ENCODE assay signal across 20 cellular contexts in the genomic region with DNA sequence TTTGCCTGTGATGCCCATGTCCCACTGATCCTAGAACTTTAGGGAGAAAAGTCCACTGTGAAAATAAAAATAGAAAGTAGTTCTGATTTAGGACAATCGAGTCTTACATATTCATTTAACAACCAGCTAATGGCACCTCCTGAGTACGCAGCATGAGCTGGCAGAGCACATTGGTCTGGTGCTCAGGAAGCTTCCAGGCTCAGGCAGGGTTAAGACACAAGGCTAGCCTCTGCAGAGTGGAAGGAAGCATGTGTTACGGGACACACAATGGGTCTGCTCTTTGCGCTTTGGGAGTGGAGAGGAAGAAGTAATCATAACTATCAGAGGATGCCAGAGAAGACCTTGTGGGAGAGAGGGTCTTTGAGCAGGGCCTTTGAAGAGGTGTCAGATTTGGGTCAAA. TPM values are rescaled to one million over a fixed set of nuclear protein-coding genes. Genes with fewer than 3 reads are reported as not detected.
A peak's percentile ranks its signal among the peaks of the same experiment; 100 is the strongest.
DNase-seq lines count a peak whose midpoint lies in the region; ATAC-seq, FAIRE-seq and TF ChIP-seq lines count a peak whose summit lies in the region.
"Had no signal": no experiment of that assay in that cellular context is flagged by ENCODE, and none has a peak within 500 bp of the region (broad histone marks: within the 10 kb centered on the region; RNA-seq: fewer than 3 reads in every experiment).

No MANE protein-coding gene starts in this region.

- H3K23me2 ChIP-seq in H1 (ENCODE audit: low read depth, low read length), result no peaks in the 10 kb centered on the region

- H3K4me3 Mint-ChIP-seq in natural killer cell treated with Interleukin-12 subunit alpha and Interleukin-12 subunit beta and Interleukin-15 and Interleukin-18, amount 100 ng/mL, for 72 hours, result no peak overlapping the region
- no peak overlapping the region for H3K4me3 Mint-ChIP-seq in natural killer cell
- H3K4me3 Mint-ChIP-seq in neural progenitor cell, result no peak overlapping the region
- H3K4me3 Mint-ChIP-seq in CD4-positive, alpha-beta memory T cell, result no peak overlapping the region
- H3K4me3 Mint-ChIP-seq: B cell, CD14-positive monocyte had no signal

- TF ChIP-seq CTCF in natural killer cell (IDR thresholded peaks at IDR 0.05), result no peak
- no peak for TF ChIP-seq CTCF in H1 (IDR thresholded peaks at IDR 0.05; ENCODE audit: control extremely low read depth in 1 of 3, insufficient read depth in 1 of 3, low read depth in 1 of 3, low read length in 3 of 3)
- no peak for TF ChIP-seq CTCF in neural progenitor cell (IDR thresholded peaks at IDR 0.05)

- H3K9me3 ChIP-seq in H1 (ENCODE audit: insufficient read depth in 2 of 2, low read depth in 1 of 2, low read length in 1 of 2) (no peaks in the 10 kb centered on the region), neural progenitor cell (ENCODE audit: low read depth) (no peaks in the 10 kb centered on the region)
- no peaks in the 10 kb centered on the region for H3K9me3 ChIP-seq in CD4-positive, alpha-beta memory T cell (ENCODE audit: control insufficient read depth in 1 of 2, low read length in 2 of 2)
- H3K9me3 ChIP-seq: A549, HAP-1, MG63 had no signal

- no peak overlapping the region for H3K18ac ChIP-seq in H1 (ENCODE audit: extremely low read depth, low read length)

- H3K4me1 Mint-ChIP-seq in natural killer cell treated with Interleukin-12 subunit alpha and Interleukin-12 subunit beta and Interleukin-15 and Interleukin-18, amount 100 ng/mL, for 72 hours (ENCODE audit: low read depth in 2 of 2), result no peaks in the 10 kb centered on the region
- H3K4me1 Mint-ChIP-seq in natural killer cell (no peaks in the 10 kb centered on the region), neural progenitor cell (peaks cover 59% of the 10 kb centered on the region)
- H3K4me1 Mint-ChIP-seq in CD4-positive, alpha-beta memory T cell, result no peaks in the 10 kb centered on the region

- 93% methylated on average over 4 of the region's 4 CpGs; no CpG with 5 or more reads in 1 of the 2 experiments for WGBS in H1 (ENCODE audit: extremely low coverage in 1 of 2, insufficient coverage in 1 of 2, insufficient read length in 1 of 2, insufficient replicate concordance in 2 of 2, low coverage in 1 of 2, low lambda C conversion rate in 2 of 2, missing lambda C conversion rate in 1 of 2), 2 experiments

- no peak for FAIRE-seq in H1 (lab: Jason Lieb, UNC)
- FAIRE-seq: A549 had no signal

- no peaks in the 10 kb centered on the region for H3K9me3 Mint-ChIP-seq in natural killer cell treated with Interleukin-12 subunit alpha and Interleukin-12 subunit beta and Interleukin-15 and Interleukin-18, amount 100 ng/mL, for 72 hours
- H3K9me3 Mint-ChIP-seq in natural killer cell (no peaks in the 10 kb centered on the region), neural progenitor cell (no peaks in the 10 kb centered on the region)
- no peaks in the 10 kb centered on the region for H3K9me3 Mint-ChIP-seq in CD4-positive, alpha-beta memory T cell
- H3K9me3 Mint-ChIP-seq: CD14-positive monocyte had no signal

- no peak overlapping the region for H2BK120ac ChIP-seq in H1 (replicated peaks; ENCODE audit: low read depth, low read length)

- H2AK5ac ChIP-seq in H1 (ENCODE audit: low read depth, low read length), result no peak overlapping the region

- no peak overlapping the region for H4K5ac ChIP-seq in H1 (ENCODE audit: insufficient read length, low read depth, low read length)

- CTCF ChIA-PET in H1 (lab: Charles Lee; ENCODE audit: partially characterized antibody), result interaction anchor here (1.2 to 16.3 kb wide), 5 partner anchors 11 to 164 kb away, joined by 5 to 207 read pairs (median 6); no protein-coding TSS in a partner anchor
- CTCF ChIA-PET in CD4-positive, alpha-beta memory T cell (lab: Charles Lee; ENCODE audit: partially characterized antibody), result interaction anchor here (1.3 kb wide), 1 partner anchor 124 kb away, joined by 3 read pairs; no protein-coding TSS in a partner anchor

- H3K27me3 ChIP-seq in H1 (replicated peaks in 1 of 4; ENCODE audit: control insufficient read depth in 3 of 4, extremely low read depth in 1 of 4, insufficient read depth in 3 of 4, low read length in 3 of 4), result 0 out of 7 replicates have a peak, but pooled peaks cover 0 to 2% (median 0%) of the 10 kb centered on the region in 4 experiments
- no peaks in the 10 kb centered on the region for H3K27me3 ChIP-seq in neural progenitor cell
- H3K27me3 ChIP-seq in CD4-positive, alpha-beta memory T cell (ENCODE audit: insufficient read depth, low read length), result peaks cover 4% of the 10 kb centered on the region
- H3K27me3 ChIP-seq: MG63 had no signal

- H3K27ac ChIP-seq in H1 (ENCODE audit: low read depth, low read length) (no peak overlapping the region), neural progenitor cell (peak overlapping the region; percentile 27)
- no peak overlapping the region for H3K27ac ChIP-seq in CD4-positive, alpha-beta memory T cell (ENCODE audit: low read depth, low read length)
- H3K27ac ChIP-seq: A549, PC-9 had no signal

- intact Hi-C loops in natural killer cell (cut with micrococcal nuclease), result no loop called here
- intact Hi-C loops in CD4-positive, alpha-beta memory T cell (cut with micrococcal nuclease), result no loop called here

- no peak overlapping the region for H3K14ac ChIP-seq in H1 (ENCODE audit: insufficient read length)

- peak overlapping the region; percentile 32; the same call in 1 of the 2 replicates for H2BK5ac ChIP-seq in H1 (ENCODE audit: low read depth, low read length)

- peaks cover 25 to 28% of the 10 kb centered on the region in 2 donors for H3K27me3 Mint-ChIP-seq in natural killer cell treated with Interleukin-12 subunit alpha and Interleukin-12 subunit beta and Interleukin-15 and Interleukin-18, amount 100 ng/mL, for 72 hours
- peaks cover 19 to 48% of the 10 kb centered on the region in 2 donors for H3K27me3 Mint-ChIP-seq in natural killer cell (ENCODE audit: low read depth in 2 of 2)
- peaks cover 6% of the 10 kb centered on the region for H3K27me3 Mint-ChIP-seq in neural progenitor cell (ENCODE audit: insufficient read depth, low read depth)
- H3K27me3 Mint-ChIP-seq in CD4-positive, alpha-beta memory T cell, result peaks cover 11 to 16% of the 10 kb centered on the region in 2 donors

- peak overlapping the region; percentile 93; the same call in 1 of the 2 replicates for H2BK12ac ChIP-seq in H1 (ENCODE audit: low read depth, low read length)

- H3K4me3 ChIP-seq in H1 (ENCODE audit: extremely low read depth in 1 of 4, insufficient read depth in 2 of 4, low read depth in 3 of 4, low read length in 4 of 4) (no peak overlapping the region), neural progenitor cell (no peak overlapping the region)
- no peak overlapping the region for H3K4me3 ChIP-seq in CD4-positive, alpha-beta memory T cell (ENCODE audit: low read length in 2 of 2)
- H3K4me3 ChIP-seq: A549, HAP-1, K562, MG63, PC-9 had no signal

- no peaks in the 10 kb centered on the region for H3K79me1 ChIP-seq in H1 (ENCODE audit: low read depth, low read length)

- TF ChIP-seq EP300 in H1 (IDR thresholded peaks at IDR 0.05; ENCODE audit: borderline replicate concordance in 1 of 2, low read depth in 2 of 2, low read length in 2 of 2), result no peak

- H3K27ac Mint-ChIP-seq in natural killer cell treated with Interleukin-12 subunit alpha and Interleukin-12 subunit beta and Interleukin-15 and Interleukin-18, amount 100 ng/mL, for 72 hours, result no peak overlapping the region
- H3K27ac Mint-ChIP-seq in natural killer cell (no peak overlapping the region), neural progenitor cell (peak overlapping the region; percentile 30)
- H3K27ac Mint-ChIP-seq in CD4-positive, alpha-beta memory T cell, result no peak overlapping the region
- H3K27ac Mint-ChIP-seq: B cell had no signal

- no peak overlapping the region for H3K9ac ChIP-seq in H1 (replicated peaks in 1 of 4; ENCODE audit: extremely low read depth in 1 of 4, low read depth in 3 of 4, low read length in 3 of 4)
- H3K9ac ChIP-seq in neural progenitor cell, result no peak overlapping the region

- TF ChIP-seq RAD21 in H1 (IDR thresholded peaks at IDR 0.05 in 1 of 2, conservative IDR thresholded peaks at IDR 0.05 in 1 of 2; ENCODE audit: low read depth in 2 of 2, low read length in 2 of 2), result no peak

- no peak overlapping the region for H4K8ac ChIP-seq in H1 (ENCODE audit: extremely low read depth, insufficient read depth, low read length)

- no peak overlapping the region for H3K23ac ChIP-seq in H1 (ENCODE audit: insufficient read length)

- no peak for ATAC-seq in natural killer cell treated with Interleukin-12 subunit alpha and Interleukin-12 subunit beta and Interleukin-15 and Interleukin-18, amount 100 ng/mL, for 72 hours
- ATAC-seq in natural killer cell, result no peak
- ATAC-seq in GM21825 (IDR thresholded peaks at IDR 0.05; ENCODE audit: unreplicated experiment), result no peak
- ATAC-seq: A549, K562 had no signal

- no peaks in the 10 kb centered on the region for H3K36me3 ChIP-seq in H1 (ENCODE audit: control insufficient read depth in 2 of 4, insufficient read depth in 4 of 4, low read length in 3 of 4)
- H3K36me3 ChIP-seq in neural progenitor cell, result no peaks in the 10 kb centered on the region
- H3K36me3 ChIP-seq in CD4-positive, alpha-beta memory T cell (ENCODE audit: insufficient read depth, low read length), result no peaks in the 10 kb centered on the region
- H3K36me3 ChIP-seq: HAP-1, MG63 had no signal

- H2BK20ac ChIP-seq in H1 (ENCODE audit: low read length), result peak overlapping the region; percentile 86; the same call in 1 of the 2 replicates

- no peak overlapping the region for H3K4ac ChIP-seq in H1 (replicated peaks; ENCODE audit: insufficient read length, low read depth, low read length)

- H3K4me1 ChIP-seq in H1 (replicated peaks in 1 of 4; ENCODE audit: control insufficient read depth in 3 of 4, insufficient read depth in 4 of 4, low read length in 3 of 4) (peaks cover 6 to 16% (median 8%) of the 10 kb centered on the region in 4 experiments), neural progenitor cell (peaks cover 57% of the 10 kb centered on the region)
- H3K4me1 ChIP-seq in CD4-positive, alpha-beta memory T cell (ENCODE audit: insufficient read depth, low read length), result no peaks in the 10 kb centered on the region

- POLR2A ChIA-PET in H1 (lab: Charles Lee; ENCODE audit: partially characterized antibody), result interaction anchor here (1.0 kb wide), 1 partner anchor 67 kb away, joined by 3 read pairs; no protein-coding TSS in a partner anchor
- POLR2A ChIA-PET in CD4-positive, alpha-beta memory T cell (lab: Charles Lee; ENCODE audit: partially characterized antibody), result no interaction called here

- no peaks in the 10 kb centered on the region for H3K36me3 Mint-ChIP-seq in natural killer cell treated with Interleukin-12 subunit alpha and Interleukin-12 subunit beta and Interleukin-15 and Interleukin-18, amount 100 ng/mL, for 72 hours
- H3K36me3 Mint-ChIP-seq in natural killer cell (no peaks in the 10 kb centered on the region), neural progenitor cell (no peaks in the 10 kb centered on the region)
- no peaks in the 10 kb centered on the region for H3K36me3 Mint-ChIP-seq in CD4-positive, alpha-beta memory T cell
- H3K36me3 Mint-ChIP-seq: CD14-positive monocyte had no signal

- peak; percentile 44 for DNase-seq in natural killer cell treated with Interleukin-12 subunit alpha and Interleukin-12 subunit beta and Interleukin-15 and Interleukin-18, amount 100 ng/mL, for 72 hours (ENCODE audit: low spot score)
- no peak for DNase-seq in natural killer cell
- no peak for DNase-seq in H1 (ENCODE audit: low read depth in 1 of 2, low spot score in 2 of 2)
- DNase-seq in neural progenitor cell (ENCODE audit: low spot score), result no peak
- DNase-seq in CD4-positive, alpha-beta memory T cell, result no peak
- DNase-seq in foreskin melanocyte, result no peak
- DNase-seq: EL, MG63, NCI-H1694 treated with DMSO at 0.1 percent for 48 hours, NCI-H2081 treated with DMSO at 0.1 percent for 48 hours, NCI-H2171 treated with DMSO at 0.1 percent for 48 hours, PC-9, RPMI8226 had no signal

- H3K56ac ChIP-seq in H1 (replicated peaks; ENCODE audit: insufficient read length, low read depth, low read length), result no peak overlapping the region

- H4K20me1 ChIP-seq in H1 (replicated peaks in 1 of 2; ENCODE audit: control insufficient read depth in 1 of 2, insufficient read depth in 2 of 2, low read length in 2 of 2) (no peaks in the 10 kb centered on the region), neural progenitor cell (ENCODE audit: low read depth) (no peaks in the 10 kb centered on the region)

- TF ChIP-seq POLR2A in H1 (IDR thresholded peaks at IDR 0.05; ENCODE audit: control extremely low read depth in 1 of 2, low read depth in 2 of 2, low read length in 2 of 2), result no peak

- H2AFZ ChIP-seq in H1 (ENCODE audit: low read length) (peak overlapping the region; percentile 65; the same call in 1 of the 2 replicates), neural progenitor cell (replicated peaks) (peak overlapping the region; percentile 52)
- H2AFZ ChIP-seq: PC-9 had no signal

- H3K79me2 ChIP-seq in H1 (ENCODE audit: control insufficient read depth in 1 of 2, insufficient read depth in 2 of 2, low read length in 2 of 2) (no peaks in the 10 kb centered on the region), neural progenitor cell (ENCODE audit: low read depth) (no peaks in the 10 kb centered on the region)

- H3F3A ChIP-seq in neural progenitor cell (ENCODE audit: low read depth), result peaks cover 61% of the 10 kb centered on the region

- H3K4me2 ChIP-seq in H1 (ENCODE audit: insufficient read depth in 1 of 2, low read depth in 2 of 2, low read length in 2 of 2), result no peak overlapping the region
- H3K4me2 ChIP-seq in neural progenitor cell, result peak overlapping the region; percentile 49
- H3K4me2 ChIP-seq: A549, PC-9 had no signal

- peak overlapping the region; percentile 50; the same call in 1 of the 2 replicates for H2BK15ac ChIP-seq in H1 (ENCODE audit: low read length)

- no peak overlapping the region for H4K91ac ChIP-seq in H1 (replicated peaks; ENCODE audit: insufficient read length, low read length)

RNA-seq across cellular contexts. Expression of gene KLHDC8A, which starts 4.2 kb away (rescaled TPM):
- total RNA-seq in natural killer cell treated with Interleukin-12 subunit alpha and Interleukin-12 subunit beta and Interleukin-15 and Interleukin-18, amount 100 ng/mL, for 72 hours, result not detected
- total RNA-seq in natural killer cell (not detected), neural progenitor cell (ENCODE audit: low replicate concordance) (9.7 and 20.2 TPM in 2 replicates)
- 2.5 and 3.4 TPM in 2 replicates for total RNA-seq in H1 (2021; fragmentation: NEBNext Ultra II Directional; extraction: Animal tissue kit (Norgen Biotek cat#: 25700))
- 1.9 and 2.5 TPM in 2 replicates for polyA plus RNA-seq in H1 (2011; rRNA removed)
- 2.4 TPM for polyA plus RNA-seq in H1 (2011; cell fraction: cytosol; rRNA removed)
- 2.4 TPM for polyA plus RNA-seq in H1 (2011; cell fraction: nucleus; rRNA removed)
- polyA plus RNA-seq in H1 (2012, experiment 1 of 2), result 0.83 to 2.1 TPM (median 1.5 TPM) in 4 replicates
- 1.4 TPM for polyA plus RNA-seq in H1 (2012, experiment 2 of 2)
- 3.5 TPM for polyA plus RNA-seq in H1 (2013, experiment 1 of 2)
- 3.8 TPM for polyA plus RNA-seq in H1 (2013, experiment 2 of 2)
- 2.5 and 4.2 TPM in 2 replicates for polyA minus RNA-seq in H1 (2011; rRNA and poly(A)+ RNA removed)
- 1.4 TPM for polyA minus RNA-seq in H1 (2011; cell fraction: cytosol; rRNA and poly(A)+ RNA removed)
- 1.00 TPM for polyA minus RNA-seq in H1 (2011; cell fraction: nucleus; rRNA and poly(A)+ RNA removed)
- total RNA-seq in CD4-positive, alpha-beta memory T cell, result not detected
- polyA plus RNA-seq in CD4-positive, alpha-beta memory T cell, result not detected
- total RNA-seq: LHCN-M2, PC-9 had no signal
- polyA plus RNA-seq: CD14-positive monocyte had no signal

RNA-seq across cellular contexts. Expression of gene NUAK2, which starts 39.3 kb away (rescaled TPM):
- total RNA-seq in natural killer cell treated with Interleukin-12 subunit alpha and Interleukin-12 subunit beta and Interleukin-15 and Interleukin-18, amount 100 ng/mL, for 72 hours, result 1 to 10 TPM; 1.0 to 2.5 TPM
- total RNA-seq in natural killer cell, result 10 to 100 TPM; 17.3 to 21.7 (median 21.5) TPM
- 12.7 and 12.9 TPM in 2 replicates for total RNA-seq in H1 (2021; fragmentation: NEBNext Ultra II Directional; extraction: Animal tissue kit (Norgen Biotek cat#: 25700))
- polyA plus RNA-seq in H1 (2011; rRNA removed), result 9.4 and 14.5 TPM in 2 replicates
- 8.0 TPM for polyA plus RNA-seq in H1 (2011; cell fraction: cytosol; rRNA removed)
- 13.3 TPM for polyA plus RNA-seq in H1 (2011; cell fraction: nucleus; rRNA removed)
- polyA plus RNA-seq in H1 (2012, experiment 1 of 2), result 13.2 to 13.7 TPM (median 13.5 TPM) in 4 replicates
- polyA plus RNA-seq in H1 (2012, experiment 2 of 2), result 12.2 TPM
- polyA plus RNA-seq in H1 (2013, experiment 1 of 2), result 5.4 TPM
- 5.1 TPM for polyA plus RNA-seq in H1 (2013, experiment 2 of 2)
- 12.4 and 13.8 TPM in 2 replicates for polyA minus RNA-seq in H1 (2011; rRNA and poly(A)+ RNA removed)
- polyA minus RNA-seq in H1 (2011; cell fraction: cytosol; rRNA and poly(A)+ RNA removed), result 15.0 TPM
- 13.2 TPM for polyA minus RNA-seq in H1 (2011; cell fraction: nucleus; rRNA and poly(A)+ RNA removed)
- total RNA-seq in neural progenitor cell (ENCODE audit: low replicate concordance), result 29.4 and 56.2 TPM in 2 replicates
- 10 to 100 TPM; 32.5 to 32.8 TPM for total RNA-seq in CD4-positive, alpha-beta memory T cell
- 10 to 100 TPM in 1 of 2 donors, 1 to 10 TPM in 1; 8.5 to 35.7 TPM for polyA plus RNA-seq in CD4-positive, alpha-beta memory T cell
